In the genomic region with DNA sequence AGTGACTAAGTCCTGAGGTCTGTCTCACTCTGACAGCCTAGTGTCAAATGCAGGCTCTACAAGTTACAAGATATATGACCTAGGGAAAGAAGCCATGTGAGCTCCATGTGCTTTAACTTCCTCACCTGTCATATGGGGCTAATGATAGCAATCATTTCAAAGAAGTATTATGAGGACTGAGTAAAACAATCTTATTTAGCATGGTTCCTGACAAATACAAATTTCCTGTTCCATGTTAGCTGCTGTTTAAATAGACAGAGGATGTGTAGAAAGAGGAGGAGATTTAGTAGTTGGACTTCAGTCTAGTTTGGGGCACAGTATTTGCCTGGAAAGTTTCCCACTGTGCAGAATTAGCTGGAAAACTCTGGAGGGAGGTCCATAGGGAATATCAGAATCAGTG, we compare ENCODE assay signal across 41 cellular contexts.
"Had no signal": no experiment of that assay in that cellular context is flagged by ENCODE, and none has a peak within 500 bp of the region (broad histone marks: within the 10 kb centered on the region; RNA-seq: fewer than 3 reads in every experiment).

No MANE protein-coding gene starts in this region.

- H3K36me3 ChIP-seq: adrenal gland, ascending aorta, brain microvascular endothelial cell, breast epithelium, cardiac muscle cell had no signal

- H3K36me3 Mint-ChIP-seq: activated naive CD4-positive, alpha-beta T cell treated with anti-CD3 and anti-CD28 coated beads, Interleukin-2, amount 10 ng/mL, durations not matched to agents 7 days and 5 days; activated naive CD4-positive, alpha-beta T cell treated with anti-CD3 and anti-CD28 coated beads, Interleukin-2, amount 50 U/mL, for 24 hours; activated naive CD4-positive, alpha-beta T cell treated with anti-CD3 and anti-CD28 coated beads, Interleukin-2, amount 50 U/mL, for 72 hours; activated naive CD8-positive, alpha-beta T cell; activated naive CD8-positive, alpha-beta T cell treated with anti-CD3 and anti-CD28 coated beads for 36 hours; activated naive CD8-positive, alpha-beta T cell treated with anti-CD3 and anti-CD28 coated beads, Interleukin-2, amount 10 ng/mL, durations not matched to agents 7 days and 5 days; brain had no signal

- H3K27ac ChIP-seq: adrenal gland, ascending aorta, body of pancreas, brain microvascular endothelial cell, breast epithelium, cardiac muscle cell had no signal

- H3K27ac Mint-ChIP-seq: activated naive CD4-positive, alpha-beta T cell treated with anti-CD3 and anti-CD28 coated beads for 36 hours; activated naive CD4-positive, alpha-beta T cell treated with anti-CD3 and anti-CD28 coated beads, Interleukin-2, amount 10 ng/mL, durations not matched to agents 7 days and 5 days; activated naive CD4-positive, alpha-beta T cell treated with anti-CD3 and anti-CD28 coated beads, Interleukin-2, amount 50 U/mL, for 24 hours; activated naive CD4-positive, alpha-beta T cell treated with anti-CD3 and anti-CD28 coated beads, Interleukin-2, amount 50 U/mL, for 72 hours; activated naive CD8-positive, alpha-beta T cell; activated naive CD8-positive, alpha-beta T cell treated with anti-CD3 and anti-CD28 coated beads for 36 hours; activated naive CD8-positive, alpha-beta T cell treated with anti-CD3 and anti-CD28 coated beads, Interleukin-2, amount 10 ng/mL, durations not matched to agents 7 days and 5 days; activated naive CD8-positive, alpha-beta T cell treated with anti-CD3 and anti-CD28 coated beads, Interleukin-2, amount 50 U/mL, for 24 hours; activated T-cell treated with anti-CD3 and anti-CD28 coated beads, Interleukin-2, amount 50 U/mL, for 24 hours; activated T-cell treated with anti-CD3 and anti-CD28 coated beads, Interleukin-2, amount 50 U/mL, for 72 hours; activated T-helper 1 cell treated with anti-CD3 and anti-CD28 coated beads, Interleukin-12 subunit alpha, Interleukin-12 subunit beta, Interleukin-2, Interleukin-4 antibody, amounts not matched to agents 30 ng/mL and 10 ng/mL and 1 ng/mL, durations not matched to agents 14 hours and 24 hours and 36 hours; activated T-helper 17 cell treated with anti-CD3 and anti-CD28 coated beads, Interleukin-2, amount 50 U/mL, for 72 hours; activated T-helper 2 cell treated with anti-CD3 and anti-CD28 coated beads, Interferon-gamma antibody, Interleukin-2, Interleukin-4, amounts not matched to agents 10 μg/mL and 5 μg/mL and 100 μg/mL, durations not matched to agents 14 hours and 24 hours and 36 hours; brain had no signal

- FAIRE-seq: astrocyte, bronchial epithelial cell had no signal

- H3K4me1 ChIP-seq: adrenal gland, ascending aorta, body of pancreas, breast epithelium had no signal

- H3K27me3 Mint-ChIP-seq: activated naive CD4-positive, alpha-beta T cell treated with anti-CD3 and anti-CD28 coated beads, Interleukin-2, amount 10 ng/mL, durations not matched to agents 7 days and 5 days; activated naive CD4-positive, alpha-beta T cell treated with anti-CD3 and anti-CD28 coated beads, Interleukin-2, amount 50 U/mL, for 24 hours; activated naive CD8-positive, alpha-beta T cell; activated naive CD8-positive, alpha-beta T cell treated with anti-CD3 and anti-CD28 coated beads for 36 hours; activated naive CD8-positive, alpha-beta T cell treated with anti-CD3 and anti-CD28 coated beads, Interleukin-2, amount 10 ng/mL, durations not matched to agents 7 days and 5 days; activated naive CD8-positive, alpha-beta T cell treated with anti-CD3 and anti-CD28 coated beads, Interleukin-2, amount 50 U/mL, for 24 hours; activated T-cell treated with anti-CD3 and anti-CD28 coated beads, Interleukin-2, amount 50 U/mL, for 24 hours; activated T-helper 17 cell treated with anti-CD3 and anti-CD28 coated beads, Interleukin-2, amount 50 U/mL, for 72 hours; central memory CD8-positive, alpha-beta T cell had no signal

- H3K9me3 ChIP-seq: adrenal gland, ascending aorta, body of pancreas, breast epithelium had no signal

- H3K4me1 Mint-ChIP-seq: activated naive CD4-positive, alpha-beta T cell treated with anti-CD3 and anti-CD28 coated beads, Interleukin-2, amount 10 ng/mL, durations not matched to agents 7 days and 5 days; activated naive CD4-positive, alpha-beta T cell treated with anti-CD3 and anti-CD28 coated beads, Interleukin-2, amount 50 U/mL, for 24 hours; activated naive CD8-positive, alpha-beta T cell treated with anti-CD3 and anti-CD28 coated beads for 36 hours; activated naive CD8-positive, alpha-beta T cell treated with anti-CD3 and anti-CD28 coated beads, Interleukin-2, amount 10 ng/mL, durations not matched to agents 7 days and 5 days; activated naive CD8-positive, alpha-beta T cell treated with anti-CD3 and anti-CD28 coated beads, Interleukin-2, amount 50 U/mL, for 24 hours; activated T-helper 17 cell treated with anti-CD3 and anti-CD28 coated beads, Interleukin-2, amount 50 U/mL, for 72 hours; brain; central memory CD8-positive, alpha-beta T cell had no signal

- H3K4me3 Mint-ChIP-seq: activated naive CD4-positive, alpha-beta T cell treated with anti-CD3 and anti-CD28 coated beads for 36 hours; activated naive CD4-positive, alpha-beta T cell treated with anti-CD3 and anti-CD28 coated beads, Interleukin-2, amount 10 ng/mL, durations not matched to agents 7 days and 5 days; activated naive CD4-positive, alpha-beta T cell treated with anti-CD3 and anti-CD28 coated beads, Interleukin-2, amount 50 U/mL, for 24 hours; activated naive CD8-positive, alpha-beta T cell; activated naive CD8-positive, alpha-beta T cell treated with anti-CD3 and anti-CD28 coated beads for 36 hours; activated naive CD8-positive, alpha-beta T cell treated with anti-CD3 and anti-CD28 coated beads, Interleukin-2, amount 10 ng/mL, durations not matched to agents 7 days and 5 days; activated naive CD8-positive, alpha-beta T cell treated with anti-CD3 and anti-CD28 coated beads, Interleukin-2, amount 50 U/mL, for 24 hours; activated T-cell treated with anti-CD3 and anti-CD28 coated beads, Interleukin-2, amount 50 U/mL, for 24 hours; activated T-cell treated with anti-CD3 and anti-CD28 coated beads, Interleukin-2, amount 50 U/mL, for 4 hours; activated T-cell treated with anti-CD3 and anti-CD28 coated beads, Interleukin-2, amount 50 U/mL, for 72 hours; activated T-helper 1 cell treated with anti-CD3 and anti-CD28 coated beads, Interleukin-12 subunit alpha, Interleukin-12 subunit beta, Interleukin-2, Interleukin-4 antibody, amounts not matched to agents 30 ng/mL and 10 ng/mL and 1 ng/mL, durations not matched to agents 14 hours and 24 hours and 36 hours; activated T-helper 17 cell treated with anti-CD3 and anti-CD28 coated beads, Interleukin-2, amount 50 U/mL, for 72 hours; brain; central memory CD8-positive, alpha-beta T cell had no signal

- H3K27me3 ChIP-seq: adrenal gland, ascending aorta, body of pancreas, brain microvascular endothelial cell, breast epithelium, cardiac muscle cell had no signal

- H3K9me3 Mint-ChIP-seq: activated naive CD4-positive, alpha-beta T cell treated with anti-CD3 and anti-CD28 coated beads, Interleukin-2, amount 10 ng/mL, durations not matched to agents 7 days and 5 days; activated T-helper 1 cell treated with anti-CD3 and anti-CD28 coated beads, Interleukin-12 subunit alpha, Interleukin-12 subunit beta, Interleukin-2, Interleukin-4 antibody, amounts not matched to agents 30 ng/mL and 10 ng/mL and 1 ng/mL, durations not matched to agents 14 hours and 24 hours and 36 hours had no signal

- DNase-seq: activated effector memory CD4-positive, alpha-beta T cell treated with anti-CD3 and anti-CD28 coated beads, Interleukin-2, amount 50 U/mL, for 16 hours; activated effector memory CD4-positive, alpha-beta T cell treated with Interleukin-2 at 50 U/mL for 16 hours; activated gamma-delta T cell; activated gamma-delta T cell treated with Interleukin-2 at 50 U/mL for 16 hours; activated naive CD4-positive, alpha-beta T cell; activated naive CD4-positive, alpha-beta T cell treated with anti-CD3 and anti-CD28 coated beads for 36 hours; activated naive CD4-positive, alpha-beta T cell treated with anti-CD3 and anti-CD28 coated beads, Interleukin-2, amount 10 ng/mL, durations not matched to agents 7 days and 5 days; activated naive CD4-positive, alpha-beta T cell treated with anti-CD3 and anti-CD28 coated beads, Interleukin-2, amount 50 U/mL, for 16 hours; activated naive CD4-positive, alpha-beta T cell treated with Interleukin-2 at 50 U/mL for 16 hours; activated naive CD8-positive, alpha-beta T cell treated with anti-CD3 and anti-CD28 coated beads for 36 hours; activated naive CD8-positive, alpha-beta T cell treated with anti-CD3 and anti-CD28 coated beads, Interleukin-2, amount 10 ng/mL, durations not matched to agents 7 days and 5 days; activated naive CD8-positive, alpha-beta T cell treated with anti-CD3 and anti-CD28 coated beads, Interleukin-2, amount 50 U/mL, for 24 hours; activated T-cell treated with anti-CD3 and anti-CD28 coated beads for 4 hours; activated T-cell treated with anti-CD3 and anti-CD28 coated beads, Interleukin-2, amount 50 U/mL, for 1 hour; activated T-cell treated with anti-CD3 and anti-CD28 coated beads, Interleukin-2, amount 50 U/mL, for 24 hours; activated T-cell treated with anti-CD3 and anti-CD28 coated beads, Interleukin-2, amount 50 U/mL, for 4 hours; activated T-cell treated with anti-CD3 and anti-CD28 coated beads, Interleukin-2, amount 50 U/mL, for 48 hours; activated T-cell treated with anti-CD3 and anti-CD28 coated beads, Interleukin-2, amount 50 U/mL, for 72 hours; adrenal gland; amniotic stem cell; amygdala; anterior cingulate cortex; aorta; body of pancreas; brain microvascular endothelial cell; caudate nucleus; central memory CD4-positive, alpha-beta T cell; cerebellar nuclear complex had no signal

- ATAC-seq: activated naive CD4-positive, alpha-beta T cell treated with anti-CD3 and anti-CD28 coated beads, Interleukin-2, amount 50 U/mL, for 72 hours; activated naive CD8-positive, alpha-beta T cell treated with anti-CD3 and anti-CD28 coated beads, Interleukin-2, amount 50 U/mL, for 24 hours; activated T-cell treated with anti-CD3 and anti-CD28 coated beads, Interleukin-2, amount 50 U/mL, for 4 hours; activated T-cell treated with anti-CD3 and anti-CD28 coated beads, Interleukin-2, amount 50 U/mL, for 72 hours; activated T-helper 17 cell treated with anti-CD3 and anti-CD28 coated beads, Interleukin-2, amount 50 U/mL, for 72 hours; body of pancreas had no signal

- H3K4me3 ChIP-seq: adrenal gland, ascending aorta, body of pancreas, breast epithelium, cardiac muscle cell had no signal
